22 cellular contexts compared by ENCODE assay signal in the genomic region with DNA sequence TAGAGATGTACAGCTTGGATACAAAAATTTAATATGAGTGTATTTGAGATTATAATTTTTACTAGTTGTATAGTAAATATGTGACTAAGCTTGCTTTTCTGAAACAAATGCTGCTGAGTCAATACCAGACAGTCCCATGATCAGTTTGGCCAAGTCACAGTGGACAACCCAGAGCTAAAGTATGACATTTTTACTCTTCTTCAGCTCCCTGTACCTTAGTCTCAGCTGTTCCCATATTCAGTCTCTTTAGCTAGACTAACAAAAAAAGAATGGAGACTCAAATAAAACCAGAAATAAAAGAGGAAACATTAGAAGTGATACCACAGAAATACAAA.
DNase-seq lines count a peak whose midpoint lies in the region; ATAC-seq, FAIRE-seq and TF ChIP-seq lines count a peak whose summit lies in the region.
"Had no signal": no experiment of that assay in that cellular context is flagged by ENCODE, and none has a peak within 500 bp of the region (broad histone marks: within the 10 kb centered on the region; RNA-seq: fewer than 3 reads in every experiment).

No MANE protein-coding gene starts in this region.

- H3K27me3 ChIP-seq in heart left ventricle (no peaks in the 10 kb centered on the region), Panc1 (ENCODE audit: control insufficient read depth, insufficient read depth, low read length) (no peaks in the 10 kb centered on the region; the same call in 1 of the 2 replicates), H1 (replicated peaks in 1 of 4; ENCODE audit: control insufficient read depth in 3 of 4, extremely low read depth in 1 of 4, insufficient read depth in 3 of 4, low read length in 3 of 4) (no peaks in the 10 kb centered on the region)
- H3K27me3 ChIP-seq: BLaER1 had no signal

- no peak overlapping the region for H2BK120ac ChIP-seq in H1 (replicated peaks; ENCODE audit: low read depth, low read length)

- BruUV-seq in Panc1 (replicated peaks; lab: Mats Ljungman, UMichigan): no TSS peak

- H3K4ac ChIP-seq in H1 (replicated peaks; ENCODE audit: insufficient read length, low read depth, low read length): no peak overlapping the region

- H3K18ac ChIP-seq in H1 (ENCODE audit: extremely low read depth, low read length): no peak overlapping the region

- no peak overlapping the region for H3K56ac ChIP-seq in H1 (replicated peaks; ENCODE audit: insufficient read length, low read depth, low read length)

- no peaks in the 10 kb centered on the region for H4K20me1 ChIP-seq in H1 (replicated peaks in 1 of 2; ENCODE audit: control insufficient read depth in 1 of 2, insufficient read depth in 2 of 2, low read length in 2 of 2)
- H4K20me1 ChIP-seq: BLaER1 had no signal

- H2BK5ac ChIP-seq in H1 (ENCODE audit: low read depth, low read length): no peak overlapping the region

- TF ChIP-seq CTCF in heart left ventricle (IDR thresholded peaks at IDR 0.05) (no peak), Panc1 (IDR thresholded peaks at IDR 0.05) (no peak), H1 (IDR thresholded peaks at IDR 0.05; ENCODE audit: control extremely low read depth in 1 of 3, insufficient read depth in 1 of 3, low read depth in 1 of 3, low read length in 3 of 3) (no peak)

- H3K9me3 ChIP-seq in heart left ventricle (peaks cover 0 to 8% (median 0%) of the 10 kb centered on the region in 12 donors), Panc1 (ENCODE audit: control insufficient read depth, insufficient read depth, low read depth, low read length) (no peaks in the 10 kb centered on the region), H1 (ENCODE audit: insufficient read depth in 2 of 2, low read depth in 1 of 2, low read length in 1 of 2) (no peaks in the 10 kb centered on the region)
- H3K9me3 ChIP-seq: BLaER1, HAP-1 had no signal

- TF ChIP-seq POLR2A in heart left ventricle (IDR thresholded peaks at IDR 0.05): no peak
- no peak for TF ChIP-seq POLR2A in H1 (IDR thresholded peaks at IDR 0.05; ENCODE audit: control extremely low read depth in 1 of 2, low read depth in 2 of 2, low read length in 2 of 2)

- DNase-seq in Right ventricle myocardium superior (no peak), heart left ventricle (no peak), Panc1 (ENCODE audit: low read depth, low spot score) (no peak), H1 (ENCODE audit: low read depth in 1 of 2, low spot score in 2 of 2) (no peak), GF-D8 (lab: John Stamatoyannopoulos, UW) (no peak), NCI-H446 (lab: John Stamatoyannopoulos, UW) (no peak)
- DNase-seq: Caco-2; CD4-positive, CD25-positive, alpha-beta regulatory T cell; CD8-positive, alpha-beta T cell; DMS153; DND-41; HFFc6 had no signal

- 0 out of 2 replicates have a peak overlapping the region, but pooled peaks have one; percentile 26 for H2AFZ ChIP-seq in H1 (ENCODE audit: low read length)
- H2AFZ ChIP-seq: GM23338 had no signal

- H3K36me3 ChIP-seq in heart left ventricle: no peaks in the 10 kb centered on the region
- no peaks in the 10 kb centered on the region for H3K36me3 ChIP-seq in Panc1 (ENCODE audit: control insufficient read depth, insufficient read depth, low read length)
- no peaks in the 10 kb centered on the region for H3K36me3 ChIP-seq in H1 (ENCODE audit: control insufficient read depth in 2 of 4, insufficient read depth in 4 of 4, low read length in 3 of 4)
- H3K36me3 ChIP-seq: BLaER1, HAP-1 had no signal

- no peak overlapping the region for H4K5ac ChIP-seq in H1 (ENCODE audit: insufficient read length, low read depth, low read length)

- CTCF ChIA-PET in Panc1 (lab: Charles Lee): interaction anchor here (0.8 kb wide), 1 partner anchor 14 kb away, joined by 3 read pairs; no protein-coding TSS in a partner anchor
- CTCF ChIA-PET in H1 (lab: Charles Lee; ENCODE audit: partially characterized antibody): interaction anchor here (0.8 to 1.6 kb wide), 5 partner anchors 18 to 879 kb away, joined by 3 to 5 read pairs (median 4); no protein-coding TSS in a partner anchor

- H2BK20ac ChIP-seq in H1 (ENCODE audit: low read length): no peak overlapping the region

- POLR2A ChIA-PET in Panc1 (lab: Charles Lee) (interaction anchor here (0.7 kb wide), 1 partner anchor 216 kb away, joined by 7 read pairs; no protein-coding TSS in a partner anchor), H1 (lab: Charles Lee; ENCODE audit: partially characterized antibody) (no interaction called here)

- H2BK12ac ChIP-seq in H1 (ENCODE audit: low read depth, low read length): no peak overlapping the region

- in situ Hi-C loops in Panc1 (cut with HindIII; ENCODE audit: low pct_unique_long_range_greater_than_20kb, low sequenced_read_pairs): no loop called here

- no peak overlapping the region for H3K4me3 ChIP-seq in heart left ventricle
- H3K4me3 ChIP-seq in Panc1 (ENCODE audit: low read depth in 2 of 2, low read length in 2 of 2): no peak overlapping the region
- no peak overlapping the region for H3K4me3 ChIP-seq in H1 (ENCODE audit: extremely low read depth in 1 of 4, insufficient read depth in 2 of 4, low read depth in 3 of 4, low read length in 4 of 4)
- H3K4me3 ChIP-seq: BLaER1, GM12878, GM23338, HAP-1 had no signal

- no peaks in the 10 kb centered on the region for H3K23me2 ChIP-seq in H1 (ENCODE audit: low read depth, low read length)

- peak; percentile 27 for ATAC-seq in Right ventricle myocardium superior (ENCODE audit: poor library complexity)
- no peak for ATAC-seq in heart left ventricle
- 0 out of 2 replicates have a peak, but pooled peaks have one; percentile 51 for ATAC-seq in Panc1
- ATAC-seq: CD8-positive, alpha-beta T cell; GM12878; GM23338 had no signal

- FAIRE-seq in H1 (lab: Jason Lieb, UNC): no peak
- FAIRE-seq: A204.1, G401.6, GM12878, GM19239, H54 had no signal

- H3K4me1 ChIP-seq in heart left ventricle (peaks cover 0 to 10% (median 2%) of the 10 kb centered on the region in 12 donors), Panc1 (ENCODE audit: control insufficient read depth, insufficient read depth, low read length) (0 out of 2 replicates have a peak, but pooled peaks cover 4% of the 10 kb centered on the region), H1 (replicated peaks in 1 of 4; ENCODE audit: control insufficient read depth in 3 of 4, insufficient read depth in 4 of 4, low read length in 3 of 4) (no peaks in the 10 kb centered on the region)
- H3K4me1 ChIP-seq: BLaER1, Caco-2, HAP-1 had no signal

- no peak overlapping the region for H4K91ac ChIP-seq in H1 (replicated peaks; ENCODE audit: insufficient read length, low read length)

- H3K4me2 ChIP-seq in H1 (ENCODE audit: insufficient read depth in 1 of 2, low read depth in 2 of 2, low read length in 2 of 2): no peak overlapping the region
- H3K4me2 ChIP-seq: BLaER1, GM23338 had no signal

- no peak overlapping the region for H4K8ac ChIP-seq in H1 (ENCODE audit: extremely low read depth, insufficient read depth, low read length)

- no peaks in the 10 kb centered on the region for H3K79me2 ChIP-seq in H1 (ENCODE audit: control insufficient read depth in 1 of 2, insufficient read depth in 2 of 2, low read length in 2 of 2)

- H3K23ac ChIP-seq in H1 (ENCODE audit: insufficient read length): no peak overlapping the region

- intact Hi-C loops in Right ventricle myocardium superior (cut with DNase I) (no loop called here), heart left ventricle (cut with DNase I) (loop anchor here in 1 of 10 donors (10.0 kb wide), 1 partner anchor 552 kb away; no protein-coding TSS in a partner anchor), Panc1 (cut with micrococcal nuclease; ENCODE audit: unreplicated experiment) (no loop called here)

- H3K14ac ChIP-seq in H1 (ENCODE audit: insufficient read length): no peak overlapping the region

- H3K27ac ChIP-seq in heart left ventricle (no peak overlapping the region), Panc1 (ENCODE audit: low read length) (no peak overlapping the region), H1 (ENCODE audit: low read depth, low read length) (no peak overlapping the region)
- H3K27ac ChIP-seq: 22Rv1, BLaER1, C4-2B had no signal

- no peak for TF ChIP-seq RAD21 in H1 (IDR thresholded peaks at IDR 0.05 in 1 of 2, conservative IDR thresholded peaks at IDR 0.05 in 1 of 2; ENCODE audit: low read depth in 2 of 2, low read length in 2 of 2)

- no peak for TF ChIP-seq EP300 in H1 (IDR thresholded peaks at IDR 0.05; ENCODE audit: borderline replicate concordance in 1 of 2, low read depth in 2 of 2, low read length in 2 of 2)

- H2AK5ac ChIP-seq in H1 (ENCODE audit: low read depth, low read length): no peak overlapping the region

- H3K79me1 ChIP-seq in H1 (ENCODE audit: low read depth, low read length): no peaks in the 10 kb centered on the region

- H3K9ac ChIP-seq in H1 (replicated peaks in 1 of 4; ENCODE audit: extremely low read depth in 1 of 4, low read depth in 3 of 4, low read length in 3 of 4): no peak overlapping the region
- H3K9ac ChIP-seq: BLaER1 had no signal

- no peak overlapping the region for H2BK15ac ChIP-seq in H1 (ENCODE audit: low read length)

TF ChIP-seq in H1, 55 proteins besides CTCF, POLR2A, EP300 and RAD21 (continues in another document):
- TF ChIP-seq SIX5 (IDR thresholded peaks at IDR 0.05; ENCODE audit: low read depth, low read length): no peak
- no peak for TF ChIP-seq NANOG (IDR thresholded peaks at IDR 0.05; ENCODE audit: insufficient read depth, low read depth, low read length, poor library complexity, severe bottlenecking)
- TF ChIP-seq EZH2 (IDR thresholded peaks at IDR 0.05; ENCODE audit: low read depth, low read length, severe bottlenecking): no peak
- TF ChIP-seq SRF (IDR thresholded peaks at IDR 0.05; ENCODE audit: low read depth, low read length): no peak
- no peak for TF ChIP-seq TAF7 (optimal IDR thresholded peaks at IDR 0.05; ENCODE audit: borderline replicate concordance, low read depth, low read length)
- no peak for TF ChIP-seq KDM1A (IDR thresholded peaks at IDR 0.05; ENCODE audit: borderline replicate concordance, low read length)

Comparison
In these comparisons a context has a peak if more than half of its experiments do, and no peak if none do; other contexts are left out.
1. ATAC-seq: peak in Right ventricle myocardium superior (single experiment) and Panc1 (single experiment); none in heart left ventricle (0 of 4).